Comparison of ENCODE assay signal across 1 cellular context in the genomic region with DNA sequence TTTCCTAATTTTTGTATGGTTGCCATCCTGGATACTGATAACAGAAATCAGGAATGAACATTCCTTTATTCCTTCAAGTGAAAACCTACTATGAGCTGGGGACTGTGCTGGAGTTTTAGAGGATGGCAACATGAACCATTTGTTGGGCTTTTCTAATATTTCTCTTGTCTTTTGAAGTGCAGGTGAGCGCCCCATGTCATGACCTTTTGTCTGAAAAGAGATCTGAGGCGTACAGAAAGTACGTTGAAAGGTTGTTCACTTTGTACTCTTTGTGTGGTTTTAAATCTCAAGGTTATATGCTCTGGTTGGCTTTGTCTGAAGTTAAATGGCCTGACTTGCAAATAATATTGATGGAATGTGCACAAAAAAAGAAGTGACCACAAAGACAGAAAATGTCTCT.
TF ChIP-seq lines count a peak whose summit lies in the region.

No MANE protein-coding gene starts in this region.

TF ChIP-seq in HepG2, 621 proteins besides CTCF, POLR2A, EP300 and RAD21 (continued from another document and continues in another):
- TF ChIP-seq, protein P1, sequence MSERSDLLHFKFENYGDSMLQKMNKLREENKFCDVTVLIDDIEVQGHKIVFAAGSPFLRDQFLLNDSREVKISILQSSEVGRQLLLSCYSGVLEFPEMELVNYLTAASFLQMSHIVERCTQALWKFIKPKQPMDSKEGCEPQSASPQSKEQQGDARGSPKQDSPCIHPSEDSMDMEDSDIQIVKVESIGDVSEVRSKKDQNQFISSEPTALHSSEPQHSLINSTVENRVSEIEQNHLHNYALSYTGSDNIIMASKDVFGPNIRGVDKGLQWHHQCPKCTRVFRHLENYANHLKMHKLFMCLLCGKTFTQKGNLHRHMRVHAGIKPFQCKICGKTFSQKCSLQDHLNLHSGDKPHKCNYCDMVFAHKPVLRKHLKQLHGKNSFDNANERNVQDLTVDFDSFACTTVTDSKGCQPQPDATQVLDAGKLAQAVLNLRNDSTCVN (CRISPR knock-in tag; IDR thresholded peaks at IDR 0.05; ENCODE audit: borderline replicate concordance): no peak
- TF ChIP-seq ZMYM2 (CRISPR knock-in tag; IDR thresholded peaks at IDR 0.05) (no peak), SAP130 (CRISPR knock-in tag; IDR thresholded peaks at IDR 0.05; ENCODE audit: low read depth) (peak; percentile 16; the same call in 1 of the 2 replicates), MYC (CRISPR knock-in tag; IDR thresholded peaks at IDR 0.05; ENCODE audit: borderline replicate concordance) (no peak), TCF12 (IDR thresholded peaks at IDR 0.05) (no peak), TCF12 (CRISPR knock-in tag; IDR thresholded peaks at IDR 0.05) (no peak), ZFP36 (IDR thresholded peaks at IDR 0.05; ENCODE audit: borderline replicate concordance, low read depth, low read length, partially characterized antibody) (no peak), ZNF121 (CRISPR knock-in tag; IDR thresholded peaks at IDR 0.05) (no peak), PRPF4 (IDR thresholded peaks at IDR 0.05; ENCODE audit: low read depth, low read length, poor library complexity, severe bottlenecking) (no peak), SETDB1 (CRISPR knock-in tag; IDR thresholded peaks at IDR 0.05; ENCODE audit: borderline replicate concordance) (no peak), ZNF34 (CRISPR knock-in tag; IDR thresholded peaks at IDR 0.05; ENCODE audit: borderline replicate concordance) (no peak), SRSF4 (IDR thresholded peaks at IDR 0.05; ENCODE audit: low read depth, low read length, poor library complexity, severe bottlenecking) (no peak), MAFK (conservative IDR thresholded peaks at IDR 0.05 in 1 of 2, IDR thresholded peaks at IDR 0.05 in 1 of 2; ENCODE audit: low read length in 2 of 2) (0 out of 4 replicates have a peak, but pooled peaks of 1 of the 2 experiments have one; percentile 15), SYNCRIP (IDR thresholded peaks at IDR 0.05; ENCODE audit: insufficient read depth, low read depth, low read length) (no peak), RARA (CRISPR knock-in tag; IDR thresholded peaks at IDR 0.05) (peak; percentile 85), ARNT (IDR thresholded peaks at IDR 0.05) (no peak), PHF5A (CRISPR knock-in tag; IDR thresholded peaks at IDR 0.05; ENCODE audit: low read depth, unreplicated experiment) (no peak), HDAC2 (CRISPR knock-in tag; IDR thresholded peaks at IDR 0.05) (no peak), ELF1 (CRISPR knock-in tag; IDR thresholded peaks at IDR 0.05) (no peak), HIVEP1 (CRISPR knock-in tag; IDR thresholded peaks at IDR 0.05) (no peak), ZFY (CRISPR knock-in tag; IDR thresholded peaks at IDR 0.05) (no peak), ZNF101 (CRISPR knock-in tag; IDR thresholded peaks at IDR 0.05; ENCODE audit: borderline replicate concordance, low read depth) (no peak), SIX1 (CRISPR knock-in tag; IDR thresholded peaks at IDR 0.05; ENCODE audit: borderline replicate concordance) (peak; percentile 12; the same call in 1 of the 2 replicates), ZNF350 (CRISPR knock-in tag; IDR thresholded peaks at IDR 0.05; ENCODE audit: borderline replicate concordance, low read depth) (no peak), SAFB2 (CRISPR knock-in tag; IDR thresholded peaks at IDR 0.05; ENCODE audit: borderline replicate concordance, low read depth) (no peak), RCOR2 (CRISPR knock-in tag; IDR thresholded peaks at IDR 0.05) (no peak), ZNF878 (CRISPR knock-in tag; IDR thresholded peaks at IDR 0.05) (no peak), ZNF589 (CRISPR knock-in tag; conservative IDR thresholded peaks at IDR 0.05) (no peak), ZNF670 (CRISPR knock-in tag; IDR thresholded peaks at IDR 0.05; ENCODE audit: borderline replicate concordance) (no peak), BCL6 (CRISPR knock-in tag; IDR thresholded peaks at IDR 0.05) (peak; percentile 62)
- TF ChIP-seq, protein P2, sequence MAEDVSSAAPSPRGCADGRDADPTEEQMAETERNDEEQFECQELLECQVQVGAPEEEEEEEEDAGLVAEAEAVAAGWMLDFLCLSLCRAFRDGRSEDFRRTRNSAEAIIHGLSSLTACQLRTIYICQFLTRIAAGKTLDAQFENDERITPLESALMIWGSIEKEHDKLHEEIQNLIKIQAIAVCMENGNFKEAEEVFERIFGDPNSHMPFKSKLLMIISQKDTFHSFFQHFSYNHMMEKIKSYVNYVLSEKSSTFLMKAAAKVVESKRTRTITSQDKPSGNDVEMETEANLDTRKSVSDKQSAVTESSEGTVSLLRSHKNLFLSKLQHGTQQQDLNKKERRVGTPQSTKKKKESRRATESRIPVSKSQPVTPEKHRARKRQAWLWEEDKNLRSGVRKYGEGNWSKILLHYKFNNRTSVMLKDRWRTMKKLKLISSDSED (CRISPR knock-in tag; IDR thresholded peaks at IDR 0.05): no peak
- TF ChIP-seq, protein P3, sequence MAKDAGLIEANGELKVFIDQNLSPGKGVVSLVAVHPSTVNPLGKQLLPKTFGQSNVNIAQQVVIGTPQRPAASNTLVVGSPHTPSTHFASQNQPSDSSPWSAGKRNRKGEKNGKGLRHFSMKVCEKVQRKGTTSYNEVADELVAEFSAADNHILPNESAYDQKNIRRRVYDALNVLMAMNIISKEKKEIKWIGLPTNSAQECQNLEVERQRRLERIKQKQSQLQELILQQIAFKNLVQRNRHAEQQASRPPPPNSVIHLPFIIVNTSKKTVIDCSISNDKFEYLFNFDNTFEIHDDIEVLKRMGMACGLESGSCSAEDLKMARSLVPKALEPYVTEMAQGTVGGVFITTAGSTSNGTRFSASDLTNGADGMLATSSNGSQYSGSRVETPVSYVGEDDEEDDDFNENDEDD (CRISPR knock-in tag; IDR thresholded peaks at IDR 0.05; ENCODE audit: borderline replicate concordance): no peak
- TF ChIP-seq, protein P4, sequence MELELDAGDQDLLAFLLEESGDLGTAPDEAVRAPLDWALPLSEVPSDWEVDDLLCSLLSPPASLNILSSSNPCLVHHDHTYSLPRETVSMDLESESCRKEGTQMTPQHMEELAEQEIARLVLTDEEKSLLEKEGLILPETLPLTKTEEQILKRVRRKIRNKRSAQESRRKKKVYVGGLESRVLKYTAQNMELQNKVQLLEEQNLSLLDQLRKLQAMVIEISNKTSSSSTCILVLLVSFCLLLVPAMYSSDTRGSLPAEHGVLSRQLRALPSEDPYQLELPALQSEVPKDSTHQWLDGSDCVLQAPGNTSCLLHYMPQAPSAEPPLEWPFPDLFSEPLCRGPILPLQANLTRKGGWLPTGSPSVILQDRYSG (CRISPR knock-in tag; IDR thresholded peaks at IDR 0.05): no peak
- TF ChIP-seq, protein P5, sequence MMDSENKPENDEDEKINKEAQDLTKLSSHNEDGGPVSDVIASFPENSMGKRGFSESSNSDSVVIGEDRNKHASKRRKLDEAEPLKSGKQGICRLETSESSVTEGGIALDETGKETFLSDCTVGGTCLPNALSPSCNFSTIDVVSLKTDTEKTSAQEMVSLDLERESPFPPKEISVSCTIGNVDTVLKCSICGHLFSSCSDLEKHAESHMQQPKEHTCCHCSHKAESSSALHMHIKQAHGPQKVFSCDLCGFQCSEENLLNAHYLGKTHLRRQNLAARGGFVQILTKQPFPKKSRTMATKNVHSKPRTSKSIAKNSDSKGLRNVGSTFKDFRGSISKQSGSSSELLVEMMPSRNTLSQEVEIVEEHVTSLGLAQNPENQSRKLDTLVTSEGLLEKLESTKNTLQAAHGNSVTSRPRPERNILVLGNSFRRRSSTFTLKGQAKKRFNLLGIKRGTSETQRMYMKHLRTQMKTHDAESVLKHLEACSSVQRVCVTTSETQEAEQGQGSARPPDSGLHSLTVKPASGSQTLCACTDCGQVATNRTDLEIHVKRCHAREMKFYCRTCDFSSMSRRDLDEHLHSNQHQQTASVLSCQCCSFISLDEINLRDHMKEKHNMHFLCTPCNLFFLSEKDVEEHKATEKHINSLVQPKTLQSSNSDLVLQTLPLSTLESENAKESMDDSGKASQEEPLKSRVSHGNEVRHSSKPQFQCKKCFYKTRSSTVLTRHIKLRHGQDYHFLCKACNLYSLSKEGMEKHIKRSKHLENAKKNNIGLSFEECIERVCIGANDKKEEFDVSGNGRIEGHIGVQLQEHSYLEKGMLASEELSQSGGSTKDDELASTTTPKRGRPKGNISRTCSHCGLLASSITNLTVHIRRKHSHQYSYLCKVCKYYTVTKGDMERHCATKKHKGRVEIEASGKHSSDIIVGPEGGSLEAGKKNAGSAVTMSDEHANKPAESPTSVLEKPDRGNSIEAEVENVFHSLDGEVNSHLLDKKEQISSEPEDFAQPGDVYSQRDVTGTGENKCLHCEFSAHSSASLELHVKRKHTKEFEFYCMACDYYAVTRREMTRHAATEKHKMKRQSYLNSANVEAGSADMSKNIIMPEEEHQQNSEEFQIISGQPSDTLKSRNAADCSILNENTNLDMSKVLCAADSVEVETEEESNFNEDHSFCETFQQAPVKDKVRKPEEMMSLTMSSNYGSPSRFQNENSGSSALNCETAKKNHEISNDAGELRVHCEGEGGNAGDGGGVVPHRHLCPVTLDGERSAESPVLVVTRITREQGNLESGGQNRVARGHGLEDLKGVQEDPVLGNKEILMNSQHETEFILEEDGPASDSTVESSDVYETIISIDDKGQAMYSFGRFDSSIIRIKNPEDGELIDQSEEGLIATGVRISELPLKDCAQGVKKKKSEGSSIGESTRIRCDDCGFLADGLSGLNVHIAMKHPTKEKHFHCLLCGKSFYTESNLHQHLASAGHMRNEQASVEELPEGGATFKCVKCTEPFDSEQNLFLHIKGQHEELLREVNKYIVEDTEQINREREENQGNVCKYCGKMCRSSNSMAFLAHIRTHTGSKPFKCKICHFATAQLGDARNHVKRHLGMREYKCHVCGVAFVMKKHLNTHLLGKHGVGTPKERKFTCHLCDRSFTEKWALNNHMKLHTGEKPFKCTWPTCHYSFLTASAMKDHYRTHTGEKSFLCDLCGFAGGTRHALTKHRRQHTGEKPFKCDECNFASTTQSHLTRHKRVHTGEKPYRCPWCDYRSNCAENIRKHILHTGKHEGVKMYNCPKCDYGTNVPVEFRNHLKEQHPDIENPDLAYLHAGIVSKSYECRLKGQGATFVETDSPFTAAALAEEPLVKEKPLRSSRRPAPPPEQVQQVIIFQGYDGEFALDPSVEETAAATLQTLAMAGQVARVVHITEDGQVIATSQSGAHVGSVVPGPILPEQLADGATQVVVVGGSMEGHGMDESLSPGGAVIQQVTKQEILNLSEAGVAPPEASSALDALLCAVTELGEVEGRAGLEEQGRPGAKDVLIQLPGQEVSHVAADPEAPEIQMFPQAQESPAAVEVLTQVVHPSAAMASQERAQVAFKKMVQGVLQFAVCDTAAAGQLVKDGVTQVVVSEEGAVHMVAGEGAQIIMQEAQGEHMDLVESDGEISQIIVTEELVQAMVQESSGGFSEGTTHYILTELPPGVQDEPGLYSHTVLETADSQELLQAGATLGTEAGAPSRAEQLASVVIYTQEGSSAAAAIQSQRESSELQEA (CRISPR knock-in tag; IDR thresholded peaks at IDR 0.05; ENCODE audit: not compliant biosample characterization): no peak
- TF ChIP-seq, protein P6, sequence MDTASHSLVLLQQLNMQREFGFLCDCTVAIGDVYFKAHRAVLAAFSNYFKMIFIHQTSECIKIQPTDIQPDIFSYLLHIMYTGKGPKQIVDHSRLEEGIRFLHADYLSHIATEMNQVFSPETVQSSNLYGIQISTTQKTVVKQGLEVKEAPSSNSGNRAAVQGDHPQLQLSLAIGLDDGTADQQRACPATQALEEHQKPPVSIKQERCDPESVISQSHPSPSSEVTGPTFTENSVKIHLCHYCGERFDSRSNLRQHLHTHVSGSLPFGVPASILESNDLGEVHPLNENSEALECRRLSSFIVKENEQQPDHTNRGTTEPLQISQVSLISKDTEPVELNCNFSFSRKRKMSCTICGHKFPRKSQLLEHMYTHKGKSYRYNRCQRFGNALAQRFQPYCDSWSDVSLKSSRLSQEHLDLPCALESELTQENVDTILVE (CRISPR knock-in tag; IDR thresholded peaks at IDR 0.05): no peak
- TF ChIP-seq, protein P7, sequence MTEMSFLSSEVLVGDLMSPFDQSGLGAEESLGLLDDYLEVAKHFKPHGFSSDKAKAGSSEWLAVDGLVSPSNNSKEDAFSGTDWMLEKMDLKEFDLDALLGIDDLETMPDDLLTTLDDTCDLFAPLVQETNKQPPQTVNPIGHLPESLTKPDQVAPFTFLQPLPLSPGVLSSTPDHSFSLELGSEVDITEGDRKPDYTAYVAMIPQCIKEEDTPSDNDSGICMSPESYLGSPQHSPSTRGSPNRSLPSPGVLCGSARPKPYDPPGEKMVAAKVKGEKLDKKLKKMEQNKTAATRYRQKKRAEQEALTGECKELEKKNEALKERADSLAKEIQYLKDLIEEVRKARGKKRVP (CRISPR knock-in tag; IDR thresholded peaks at IDR 0.05): no peak
- TF ChIP-seq, protein P8, sequence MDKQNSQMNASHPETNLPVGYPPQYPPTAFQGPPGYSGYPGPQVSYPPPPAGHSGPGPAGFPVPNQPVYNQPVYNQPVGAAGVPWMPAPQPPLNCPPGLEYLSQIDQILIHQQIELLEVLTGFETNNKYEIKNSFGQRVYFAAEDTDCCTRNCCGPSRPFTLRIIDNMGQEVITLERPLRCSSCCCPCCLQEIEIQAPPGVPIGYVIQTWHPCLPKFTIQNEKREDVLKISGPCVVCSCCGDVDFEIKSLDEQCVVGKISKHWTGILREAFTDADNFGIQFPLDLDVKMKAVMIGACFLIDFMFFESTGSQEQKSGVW (CRISPR knock-in tag; IDR thresholded peaks at IDR 0.05; ENCODE audit: borderline replicate concordance): no peak
- TF ChIP-seq, protein P9, sequence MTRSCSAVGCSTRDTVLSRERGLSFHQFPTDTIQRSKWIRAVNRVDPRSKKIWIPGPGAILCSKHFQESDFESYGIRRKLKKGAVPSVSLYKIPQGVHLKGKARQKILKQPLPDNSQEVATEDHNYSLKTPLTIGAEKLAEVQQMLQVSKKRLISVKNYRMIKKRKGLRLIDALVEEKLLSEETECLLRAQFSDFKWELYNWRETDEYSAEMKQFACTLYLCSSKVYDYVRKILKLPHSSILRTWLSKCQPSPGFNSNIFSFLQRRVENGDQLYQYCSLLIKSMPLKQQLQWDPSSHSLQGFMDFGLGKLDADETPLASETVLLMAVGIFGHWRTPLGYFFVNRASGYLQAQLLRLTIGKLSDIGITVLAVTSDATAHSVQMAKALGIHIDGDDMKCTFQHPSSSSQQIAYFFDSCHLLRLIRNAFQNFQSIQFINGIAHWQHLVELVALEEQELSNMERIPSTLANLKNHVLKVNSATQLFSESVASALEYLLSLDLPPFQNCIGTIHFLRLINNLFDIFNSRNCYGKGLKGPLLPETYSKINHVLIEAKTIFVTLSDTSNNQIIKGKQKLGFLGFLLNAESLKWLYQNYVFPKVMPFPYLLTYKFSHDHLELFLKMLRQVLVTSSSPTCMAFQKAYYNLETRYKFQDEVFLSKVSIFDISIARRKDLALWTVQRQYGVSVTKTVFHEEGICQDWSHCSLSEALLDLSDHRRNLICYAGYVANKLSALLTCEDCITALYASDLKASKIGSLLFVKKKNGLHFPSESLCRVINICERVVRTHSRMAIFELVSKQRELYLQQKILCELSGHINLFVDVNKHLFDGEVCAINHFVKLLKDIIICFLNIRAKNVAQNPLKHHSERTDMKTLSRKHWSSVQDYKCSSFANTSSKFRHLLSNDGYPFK (CRISPR knock-in tag; IDR thresholded peaks at IDR 0.05; ENCODE audit: borderline replicate concordance): no peak
- TF ChIP-seq, protein P10, sequence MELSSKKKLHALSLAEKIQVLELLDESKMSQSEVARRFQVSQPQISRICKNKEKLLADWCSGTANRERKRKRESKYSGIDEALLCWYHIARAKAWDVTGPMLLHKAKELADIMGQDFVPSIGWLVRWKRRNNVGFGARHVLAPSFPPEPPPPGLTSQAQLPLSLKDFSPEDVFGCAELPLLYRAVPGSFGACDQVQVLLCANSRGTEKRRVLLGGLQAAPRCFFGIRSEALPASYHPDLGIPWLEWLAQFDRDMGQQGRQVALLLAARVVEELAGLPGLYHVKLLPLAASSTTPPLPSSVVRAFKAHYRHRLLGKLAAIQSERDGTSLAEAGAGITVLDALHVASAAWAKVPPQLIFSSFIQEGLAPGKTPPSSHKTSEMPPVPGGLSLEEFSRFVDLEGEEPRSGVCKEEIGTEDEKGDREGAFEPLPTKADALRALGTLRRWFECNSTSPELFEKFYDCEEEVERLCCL (CRISPR knock-in tag; IDR thresholded peaks at IDR 0.05; ENCODE audit: borderline replicate concordance): no peak
